ENCODE assay signal across 21 cellular contexts in the genomic region with DNA sequence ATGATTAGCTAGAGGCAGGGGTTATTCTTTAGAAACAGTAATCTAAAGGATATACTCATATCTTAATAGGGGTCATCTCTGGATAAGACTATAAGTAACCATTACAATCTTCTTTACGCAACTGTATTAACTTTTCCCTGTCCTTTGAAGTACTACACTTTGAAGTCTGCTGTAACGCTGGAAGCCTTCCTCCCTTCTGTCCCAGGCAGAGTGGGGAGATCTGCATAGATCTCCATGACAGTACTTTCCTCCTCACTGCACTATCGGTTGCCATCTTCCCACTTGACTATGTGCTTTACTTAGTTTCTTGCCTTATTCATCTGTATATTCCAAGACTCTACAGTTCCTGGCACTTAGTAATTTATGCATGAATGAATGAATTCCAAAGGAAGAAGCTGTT. TPM values are rescaled to one million over a fixed set of nuclear protein-coding genes. Genes with fewer than 3 reads are reported as not detected.
DNase-seq lines count a peak whose midpoint lies in the region; ATAC-seq, FAIRE-seq and TF ChIP-seq lines count a peak whose summit lies in the region.
"Had no signal": no experiment of that assay in that cellular context is flagged by ENCODE, and none has a peak within 500 bp of the region (broad histone marks: within the 10 kb centered on the region; RNA-seq: fewer than 3 reads in every experiment).

No MANE protein-coding gene starts in this region.

- H3K27ac ChIP-seq in CD8-positive, alpha-beta T cell (ENCODE audit: low read depth, low read length), result no peak overlapping the region
- no peak overlapping the region for H3K27ac ChIP-seq in CD8-positive, alpha-beta memory T cell (ENCODE audit: low read depth, low read length)
- H3K27ac ChIP-seq in suprapubic skin, result no peak overlapping the region
- H3K27ac ChIP-seq: 22Rv1, A549 had no signal

- no peak overlapping the region for H3K4me3 Mint-ChIP-seq in CD8-positive, alpha-beta T cell
- H3K4me3 Mint-ChIP-seq in WTC11, result no peak overlapping the region
- no peak overlapping the region for H3K4me3 Mint-ChIP-seq in mesothelial cell of epicardium
- H3K4me3 Mint-ChIP-seq in CD8-positive, alpha-beta memory T cell, result no peak overlapping the region
- H3K4me3 Mint-ChIP-seq: CD4-positive, alpha-beta memory T cell; HFFc6 had no signal

- peaks cover 19% of the 10 kb centered on the region for H3K36me3 ChIP-seq in CD8-positive, alpha-beta T cell (ENCODE audit: insufficient read depth, low read length)
- H3K36me3 ChIP-seq in CD8-positive, alpha-beta memory T cell (ENCODE audit: insufficient read depth, low read length), result peaks cover 17% of the 10 kb centered on the region
- peaks cover 59% of the 10 kb centered on the region for H3K36me3 ChIP-seq in suprapubic skin

- peak overlapping the region; percentile 30 for H3K27ac Mint-ChIP-seq in CD8-positive, alpha-beta T cell
- H3K27ac Mint-ChIP-seq in WTC11, result no peak overlapping the region
- peak overlapping the region; percentile 91 for H3K27ac Mint-ChIP-seq in mesothelial cell of epicardium
- no peak overlapping the region for H3K27ac Mint-ChIP-seq in CD8-positive, alpha-beta memory T cell
- H3K27ac Mint-ChIP-seq: HFFc6 had no signal

- no peak overlapping the region for H3K4me3 ChIP-seq in CD8-positive, alpha-beta T cell (ENCODE audit: low read depth, low read length)
- H3K4me3 ChIP-seq in CD8-positive, alpha-beta memory T cell (ENCODE audit: low read length), result no peak overlapping the region
- H3K4me3 ChIP-seq in suprapubic skin, result no peak overlapping the region
- H3K4me3 ChIP-seq: A549, HAP-1 had no signal

- no peaks in the 10 kb centered on the region for H3K27me3 ChIP-seq in CD8-positive, alpha-beta T cell (ENCODE audit: insufficient read depth, low read length)
- no peaks in the 10 kb centered on the region for H3K27me3 ChIP-seq in CD8-positive, alpha-beta memory T cell (ENCODE audit: insufficient read depth, low read length, poor library complexity, severe bottlenecking)
- H3K27me3 ChIP-seq in suprapubic skin, result no peaks in the 10 kb centered on the region

- no peaks in the 10 kb centered on the region for H3K9me3 ChIP-seq in CD8-positive, alpha-beta T cell (ENCODE audit: low read length)
- no peaks in the 10 kb centered on the region for H3K9me3 ChIP-seq in CD8-positive, alpha-beta memory T cell (ENCODE audit: low read length)
- H3K9me3 ChIP-seq in suprapubic skin, result no peaks in the 10 kb centered on the region
- H3K9me3 ChIP-seq: A549, HAP-1 had no signal

- ATAC-seq in CD8-positive, alpha-beta T cell, result no peak
- peak; percentile 59; the same call in 1 of the 2 replicates for ATAC-seq in WTC11
- ATAC-seq: A549 had no signal

- CTCF ChIA-PET in CD8-positive, alpha-beta T cell (lab: Charles Lee), result no interaction called here
- CTCF ChIA-PET in WTC11 (lab: Charles Lee), result no interaction called here
- CTCF ChIA-PET in CD8-positive, alpha-beta memory T cell (lab: Charles Lee), result no interaction called here

- POLR2A ChIA-PET in CD8-positive, alpha-beta T cell (lab: Charles Lee), result no interaction called here
- POLR2A ChIA-PET in WTC11 (lab: Charles Lee), result no interaction called here
- POLR2A ChIA-PET in CD8-positive, alpha-beta memory T cell (lab: Charles Lee), result no interaction called here

- no peaks in the 10 kb centered on the region for H3K27me3 Mint-ChIP-seq in CD8-positive, alpha-beta T cell (ENCODE audit: low read depth)
- H3K27me3 Mint-ChIP-seq in WTC11 (ENCODE audit: low read depth) (no peaks in the 10 kb centered on the region), mesothelial cell of epicardium (ENCODE audit: low read depth) (no peaks in the 10 kb centered on the region)
- H3K27me3 Mint-ChIP-seq in CD8-positive, alpha-beta memory T cell, result no peaks in the 10 kb centered on the region
- H3K27me3 Mint-ChIP-seq: CD4-positive, alpha-beta memory T cell had no signal

- no peak for TF ChIP-seq EP300 in suprapubic skin (IDR thresholded peaks at IDR 0.05)

- WGBS in suprapubic skin, result 86% methylated on average over 3 of the region's 3 CpGs

- TF ChIP-seq POLR2A in GM12892 (IDR thresholded peaks at IDR 0.05; ENCODE audit: low read depth, low read length), result no peak
- TF ChIP-seq POLR2A in suprapubic skin (IDR thresholded peaks at IDR 0.05), result no peak

- no peak for TF ChIP-seq CTCF in CD8-positive, alpha-beta T cell (IDR thresholded peaks at IDR 0.05)
- TF ChIP-seq CTCF in WTC11 (IDR thresholded peaks at IDR 0.05), result no peak
- no peak for TF ChIP-seq CTCF in mesothelial cell of epicardium (IDR thresholded peaks at IDR 0.05; ENCODE audit: unreplicated experiment)
- no peak for TF ChIP-seq CTCF in suprapubic skin (IDR thresholded peaks at IDR 0.05)

- H3K4me1 Mint-ChIP-seq in CD8-positive, alpha-beta T cell (ENCODE audit: low read depth), result peaks cover 8% of the 10 kb centered on the region
- H3K4me1 Mint-ChIP-seq in WTC11 (peaks cover 28% of the 10 kb centered on the region), mesothelial cell of epicardium (peaks cover 5% of the 10 kb centered on the region)
- H3K4me1 Mint-ChIP-seq in CD8-positive, alpha-beta memory T cell, result peaks cover 0 to 5% (median 2%) of the 10 kb centered on the region in 3 donors

- no peaks in the 10 kb centered on the region for H3K9me3 Mint-ChIP-seq in CD8-positive, alpha-beta T cell
- H3K9me3 Mint-ChIP-seq in WTC11 (peaks cover 12% of the 10 kb centered on the region), mesothelial cell of epicardium (peaks cover 6% of the 10 kb centered on the region)
- H3K9me3 Mint-ChIP-seq in CD8-positive, alpha-beta memory T cell, result no peaks in the 10 kb centered on the region
- H3K9me3 Mint-ChIP-seq: HFFc6 had no signal

- H3K4me1 ChIP-seq in CD8-positive, alpha-beta T cell (ENCODE audit: insufficient read depth, low read length), result no peaks in the 10 kb centered on the region
- no peaks in the 10 kb centered on the region for H3K4me1 ChIP-seq in CD8-positive, alpha-beta memory T cell (ENCODE audit: insufficient read depth, low read length)
- H3K4me1 ChIP-seq in suprapubic skin, result no peaks in the 10 kb centered on the region
- H3K4me1 ChIP-seq: A549 had no signal

- intact Hi-C loops in CD8-positive, alpha-beta T cell (cut with DNase I, micrococcal nuclease), result no loop called here

- DNase-seq in CD8-positive, alpha-beta T cell, result no peak
- DNase-seq in GM12892 (ENCODE audit: insufficient read length), result no peak
- no peak for DNase-seq in WTC11 (ENCODE audit: low spot score)
- no peak for DNase-seq in mesothelial cell of epicardium (ENCODE audit: low spot score in 2 of 2, unreplicated experiment in 2 of 2)
- DNase-seq in CD8-positive, alpha-beta memory T cell, result no peak
- no peak for DNase-seq in suprapubic skin (ENCODE audit: low spot score in 2 of 2)
- no peak for DNase-seq in AG08395 (ENCODE audit: low spot score)
- DNase-seq: ACHN; C1 segment of cervical spinal cord; Calu3; CD4-positive, alpha-beta memory T cell; DMS53; DMS79 treated with DMSO at 0.1 percent for 48 hours; GF-D8; GOT3; HFFc6 had no signal

- peak; percentile 17 for FAIRE-seq in GM12892 (lab: Jason Lieb, UNC)
- FAIRE-seq: A549, GM19239, H54 had no signal

- peaks cover 70% of the 10 kb centered on the region for H3K36me3 Mint-ChIP-seq in CD8-positive, alpha-beta T cell
- H3K36me3 Mint-ChIP-seq in WTC11 (peaks cover 38% of the 10 kb centered on the region), mesothelial cell of epicardium (peaks cover 39% of the 10 kb centered on the region)
- peaks cover 34 to 78% (median 40%) of the 10 kb centered on the region in 3 donors for H3K36me3 Mint-ChIP-seq in CD8-positive, alpha-beta memory T cell

TF ChIP-seq in WTC11, 78 proteins besides CTCF, POLR2A, EP300 and RAD21 (continues in another document):
- TF ChIP-seq, protein P1, sequence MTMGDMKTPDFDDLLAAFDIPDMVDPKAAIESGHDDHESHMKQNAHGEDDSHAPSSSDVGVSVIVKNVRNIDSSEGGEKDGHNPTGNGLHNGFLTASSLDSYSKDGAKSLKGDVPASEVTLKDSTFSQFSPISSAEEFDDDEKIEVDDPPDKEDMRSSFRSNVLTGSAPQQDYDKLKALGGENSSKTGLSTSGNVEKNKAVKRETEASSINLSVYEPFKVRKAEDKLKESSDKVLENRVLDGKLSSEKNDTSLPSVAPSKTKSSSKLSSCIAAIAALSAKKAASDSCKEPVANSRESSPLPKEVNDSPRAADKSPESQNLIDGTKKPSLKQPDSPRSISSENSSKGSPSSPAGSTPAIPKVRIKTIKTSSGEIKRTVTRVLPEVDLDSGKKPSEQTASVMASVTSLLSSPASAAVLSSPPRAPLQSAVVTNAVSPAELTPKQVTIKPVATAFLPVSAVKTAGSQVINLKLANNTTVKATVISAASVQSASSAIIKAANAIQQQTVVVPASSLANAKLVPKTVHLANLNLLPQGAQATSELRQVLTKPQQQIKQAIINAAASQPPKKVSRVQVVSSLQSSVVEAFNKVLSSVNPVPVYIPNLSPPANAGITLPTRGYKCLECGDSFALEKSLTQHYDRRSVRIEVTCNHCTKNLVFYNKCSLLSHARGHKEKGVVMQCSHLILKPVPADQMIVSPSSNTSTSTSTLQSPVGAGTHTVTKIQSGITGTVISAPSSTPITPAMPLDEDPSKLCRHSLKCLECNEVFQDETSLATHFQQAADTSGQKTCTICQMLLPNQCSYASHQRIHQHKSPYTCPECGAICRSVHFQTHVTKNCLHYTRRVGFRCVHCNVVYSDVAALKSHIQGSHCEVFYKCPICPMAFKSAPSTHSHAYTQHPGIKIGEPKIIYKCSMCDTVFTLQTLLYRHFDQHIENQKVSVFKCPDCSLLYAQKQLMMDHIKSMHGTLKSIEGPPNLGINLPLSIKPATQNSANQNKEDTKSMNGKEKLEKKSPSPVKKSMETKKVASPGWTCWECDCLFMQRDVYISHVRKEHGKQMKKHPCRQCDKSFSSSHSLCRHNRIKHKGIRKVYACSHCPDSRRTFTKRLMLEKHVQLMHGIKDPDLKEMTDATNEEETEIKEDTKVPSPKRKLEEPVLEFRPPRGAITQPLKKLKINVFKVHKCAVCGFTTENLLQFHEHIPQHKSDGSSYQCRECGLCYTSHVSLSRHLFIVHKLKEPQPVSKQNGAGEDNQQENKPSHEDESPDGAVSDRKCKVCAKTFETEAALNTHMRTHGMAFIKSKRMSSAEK (CRISPR knock-in tag; IDR thresholded peaks at IDR 0.05; ENCODE audit: borderline replicate concordance), result no peak
- TF ChIP-seq TCF7 (CRISPR knock-in tag; IDR thresholded peaks at IDR 0.05; ENCODE audit: low read depth), result no peak
- TF ChIP-seq, protein P2, sequence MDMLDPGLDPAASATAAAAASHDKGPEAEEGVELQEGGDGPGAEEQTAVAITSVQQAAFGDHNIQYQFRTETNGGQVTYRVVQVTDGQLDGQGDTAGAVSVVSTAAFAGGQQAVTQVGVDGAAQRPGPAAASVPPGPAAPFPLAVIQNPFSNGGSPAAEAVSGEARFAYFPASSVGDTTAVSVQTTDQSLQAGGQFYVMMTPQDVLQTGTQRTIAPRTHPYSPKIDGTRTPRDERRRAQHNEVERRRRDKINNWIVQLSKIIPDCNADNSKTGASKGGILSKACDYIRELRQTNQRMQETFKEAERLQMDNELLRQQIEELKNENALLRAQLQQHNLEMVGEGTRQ (CRISPR knock-in tag; IDR thresholded peaks at IDR 0.05), result no peak

RNA-seq across cellular contexts. Expression of gene SLC35B3, which starts 20.0 kb away (rescaled TPM):
- 1 to 10 TPM; 1.8 to 2.1 TPM for total RNA-seq in CD8-positive, alpha-beta T cell
- polyA plus RNA-seq in GM12892 (2012; ENCODE audit: missing spikeins), result 10.9 TPM
- 8.4 to 9.9 TPM (median 9.7 TPM) in 3 replicates for total RNA-seq in WTC11 (2021)
- 26.6 to 27.1 TPM (median 27.0 TPM) in 3 replicates for total RNA-seq in mesothelial cell of epicardium
- 10 to 100 TPM; 11.0 to 13.2 TPM for total RNA-seq in CD8-positive, alpha-beta memory T cell
- 12.5 TPM for polyA plus RNA-seq in CD8-positive, alpha-beta memory T cell
- 1 to 10 TPM; 8.1 to 9.6 (median 8.8) TPM for total RNA-seq in suprapubic skin

Comparison
In these comparisons a context has a peak if more than half of its experiments do, and no peak if none do; other contexts are left out.
1. H3K27ac Mint-ChIP-seq: peak in CD8-positive, alpha-beta T cell (single experiment) and mesothelial cell of epicardium (single experiment); none in WTC11 (single experiment) and CD8-positive, alpha-beta memory T cell (0 of 8).